In genomic region chr7:24756545-24756988, GRCh38 we compare ENCODE assay signal across 1 cellular context.
TF ChIP-seq lines count a peak whose summit lies in the region.

No MANE protein-coding gene starts in this region.

TF ChIP-seq in HCT116, 20 proteins besides CTCF, POLR2A, EP300 and RAD21 (continued from another document):
- TF ChIP-seq REST (IDR thresholded peaks at IDR 0.05; ENCODE audit: low read depth) (no peak), FOSL1 (IDR thresholded peaks at IDR 0.05; ENCODE audit: low read depth) (no peak), ZBTB33 (IDR thresholded peaks at IDR 0.05; ENCODE audit: extremely low read depth, insufficient replicate concordance, low read length) (no peak), TCF7L2 (IDR thresholded peaks at IDR 0.05; ENCODE audit: borderline replicate concordance, extremely low read depth, insufficient read depth, insufficient read length) (no peak), EZH2 (IDR thresholded peaks at IDR 0.05) (no peak), CEBPB (IDR thresholded peaks at IDR 0.05; ENCODE audit: low read depth) (no peak), EZH2phosphoT487 (IDR thresholded peaks at IDR 0.05; ENCODE audit: borderline replicate concordance) (no peak), SIN3A (IDR thresholded peaks at IDR 0.05; ENCODE audit: low read depth) (no peak), ZFX (IDR thresholded peaks at IDR 0.05) (no peak), CBX3 (IDR thresholded peaks at IDR 0.05; ENCODE audit: low read depth) (no peak), POLR2AphosphoS5 (IDR thresholded peaks at IDR 0.05; ENCODE audit: low read depth, low read length) (no peak), SP1 (IDR thresholded peaks at IDR 0.05; ENCODE audit: low read depth) (no peak), JUND (IDR thresholded peaks at IDR 0.05) (no peak), YY1 (IDR thresholded peaks at IDR 0.05; ENCODE audit: extremely low read depth, insufficient replicate concordance, low read depth, low read length) (no peak), ZNF274 (IDR thresholded peaks at IDR 0.05; ENCODE audit: low read depth, low read length) (no peak)
